Comparison of ENCODE assay signal across 18 cellular contexts in the genomic region with DNA sequence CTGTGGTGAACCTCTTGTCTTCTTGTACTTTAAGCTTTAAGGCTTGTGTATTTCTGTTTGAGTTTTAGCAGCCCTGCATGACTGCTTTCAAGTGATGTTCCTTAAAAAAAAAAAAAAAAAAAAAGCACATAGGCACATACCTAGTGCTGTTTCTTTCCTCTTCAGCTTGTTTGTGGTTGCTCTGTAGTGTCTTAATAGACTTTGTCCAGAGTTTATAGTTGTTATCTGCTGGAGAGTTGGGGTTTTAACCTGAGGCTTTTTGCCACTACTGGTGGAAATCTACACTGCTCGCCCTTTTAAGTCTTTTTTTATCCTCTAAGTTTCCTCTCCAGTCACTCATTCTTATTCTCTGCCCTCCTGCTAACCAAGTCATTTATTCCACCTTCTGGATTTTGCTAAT. TPM values are rescaled to one million over a fixed set of nuclear protein-coding genes. Genes with fewer than 3 reads are reported as not detected.
DNase-seq lines count a peak whose midpoint lies in the region; ATAC-seq, FAIRE-seq and TF ChIP-seq lines count a peak whose summit lies in the region.
"Had no signal": no experiment of that assay in that cellular context is flagged by ENCODE, and none has a peak within 500 bp of the region (broad histone marks: within the 10 kb centered on the region; RNA-seq: fewer than 3 reads in every experiment).

No MANE protein-coding gene starts in this region.

- H3K79me2 ChIP-seq in PC-9 (ENCODE audit: low read depth), result peaks cover 98% of the 10 kb centered on the region

- intact Hi-C loops in PC-9 (cut with micrococcal nuclease; ENCODE audit: unreplicated experiment), result no loop called here

- H3K4me2 ChIP-seq in PC-9, result 0 out of 2 replicates have a peak overlapping the region, but pooled peaks have one; percentile 23

- no peaks in the 10 kb centered on the region for H3K9me3 Mint-ChIP-seq in activated T-cell treated with anti-CD3 and anti-CD28 coated beads, Interleukin-2, amount 50 U/mL, for 4 hours
- peaks cover 6% of the 10 kb centered on the region for H3K9me3 Mint-ChIP-seq in glutamatergic neuron (ENCODE audit: unreplicated experiment)
- H3K9me3 Mint-ChIP-seq: activated T-cell treated with anti-CD3 and anti-CD28 coated beads, Interleukin-2, amount 50 U/mL, for 72 hours had no signal

- TF ChIP-seq POLR2A in GM12891 (IDR thresholded peaks at IDR 0.05; ENCODE audit: low read depth, low read length), result no peak

- POLR2A ChIA-PET in PC-9 (lab: Charles Lee; ENCODE audit: unreplicated experiment), result interaction anchor here (0.7 kb wide), 1 partner anchor 180 kb away, joined by 3 read pairs; no protein-coding TSS in a partner anchor

- H3K27ac Mint-ChIP-seq in glutamatergic neuron (ENCODE audit: unreplicated experiment), result peak overlapping the region; percentile 22
- H3K27ac Mint-ChIP-seq: activated T-cell treated with anti-CD3 and anti-CD28 coated beads, Interleukin-2, amount 50 U/mL, for 72 hours had no signal

- H3F3A ChIP-seq in PC-9 (ENCODE audit: insufficient read depth, low read depth), result peaks cover 79% of the 10 kb centered on the region

- no peak overlapping the region for H3K4me3 ChIP-seq in PC-9
- H3K4me3 ChIP-seq: ascending aorta, tibial artery had no signal

- H3K9me2 ChIP-seq in PC-9 (ENCODE audit: insufficient read depth), result no peaks in the 10 kb centered on the region

- peak overlapping the region; percentile 10; the same call in 1 of the 2 replicates for H3K27ac ChIP-seq in PC-9
- H3K27ac ChIP-seq: ascending aorta, tibial artery had no signal

- H3K4me3 Mint-ChIP-seq in activated T-cell treated with anti-CD3 and anti-CD28 coated beads, Interleukin-2, amount 50 U/mL, for 4 hours, result peak overlapping the region; percentile 42
- H3K4me3 Mint-ChIP-seq in glutamatergic neuron (ENCODE audit: unreplicated experiment), result no peak overlapping the region

- CTCF ChIA-PET in PC-9 (lab: Charles Lee), result no interaction called here

- H3K36me3 ChIP-seq in PC-9 (ENCODE audit: low read depth), result 0 out of 2 replicates have a peak, but pooled peaks cover 26% of the 10 kb centered on the region
- H3K36me3 ChIP-seq: ascending aorta, tibial artery had no signal

- H2AFZ ChIP-seq in PC-9, result no peak overlapping the region

- no peak for FAIRE-seq in GM12891 (lab: Jason Lieb, UNC)
- FAIRE-seq: HTR-8/SVneo had no signal

- peaks cover 88% of the 10 kb centered on the region for H3K4me1 Mint-ChIP-seq in activated T-cell treated with anti-CD3 and anti-CD28 coated beads, Interleukin-2, amount 50 U/mL, for 4 hours (ENCODE audit: low read depth)
- H3K4me1 Mint-ChIP-seq in glutamatergic neuron (ENCODE audit: low read depth, unreplicated experiment), result peaks cover 33% of the 10 kb centered on the region

- no TSS peak for BruUV-seq in PC-9 (replicated peaks; lab: Mats Ljungman, UMichigan)

- no peak for ATAC-seq in activated T-cell treated with anti-CD3 and anti-CD28 coated beads, Interleukin-2, amount 50 U/mL, for 4 hours
- ATAC-seq: activated CD4-positive, CD25-positive, alpha-beta regulatory T cell treated with anti-CD3 and anti-CD28 coated beads, Interleukin-2, amount 50 U/mL, for 24 hours; activated T-cell treated with anti-CD3 and anti-CD28 coated beads, Interleukin-2, amount 50 U/mL, for 72 hours had no signal

- TF ChIP-seq CTCF in PC-9 (conservative IDR thresholded peaks at IDR 0.05), result no peak
- no peak for TF ChIP-seq CTCF in glutamatergic neuron (IDR thresholded peaks at IDR 0.05; ENCODE audit: partially characterized antibody, unreplicated experiment)

- no peaks in the 10 kb centered on the region for H3K27me3 ChIP-seq in PC-9 (ENCODE audit: insufficient read depth, low read depth)
- H3K27me3 ChIP-seq: ascending aorta, tibial artery had no signal

- peaks cover 96% of the 10 kb centered on the region for H3K4me1 ChIP-seq in PC-9 (replicated peaks; ENCODE audit: insufficient read depth)

- no peak for DNase-seq in activated T-cell treated with anti-CD3 and anti-CD28 coated beads, Interleukin-2, amount 50 U/mL, for 4 hours
- DNase-seq in activated T-cell treated with anti-CD3 and anti-CD28 coated beads for 4 hours (no peak), PC-9 (no peak), glutamatergic neuron (no peak), renal cortical epithelial cell (ENCODE audit: low read depth) (peak; percentile 70), anterior cingulate cortex (lab: John Stamatoyannopoulos, UW) (no peak), GM12891 (ENCODE audit: insufficient read length, low spot score) (no peak), H4 (ENCODE audit: low spot score) (no peak)
- DNase-seq: activated T-cell treated with anti-CD3 and anti-CD28 coated beads, Interleukin-2, amount 50 U/mL, for 72 hours; Caco-2; cortex of kidney; head of caudate nucleus; MV-4-11; NCI-H82; tibial artery had no signal

- H3K27me3 Mint-ChIP-seq in activated T-cell treated with anti-CD3 and anti-CD28 coated beads, Interleukin-2, amount 50 U/mL, for 4 hours (ENCODE audit: low read depth), result no peaks in the 10 kb centered on the region
- peaks cover 4% of the 10 kb centered on the region for H3K27me3 Mint-ChIP-seq in glutamatergic neuron (ENCODE audit: unreplicated experiment)

- H3K36me3 Mint-ChIP-seq in activated T-cell treated with anti-CD3 and anti-CD28 coated beads, Interleukin-2, amount 50 U/mL, for 4 hours (ENCODE audit: insufficient read depth), result peaks cover 13% of the 10 kb centered on the region
- no peaks in the 10 kb centered on the region for H3K36me3 Mint-ChIP-seq in glutamatergic neuron (ENCODE audit: unreplicated experiment)

- H3K9me3 ChIP-seq in PC-9 (ENCODE audit: insufficient read depth, low read depth), result no peaks in the 10 kb centered on the region; the same call in 1 of the 2 replicates
- H3K9me3 ChIP-seq: ascending aorta, Caco-2, tibial artery had no signal

- H4K20me1 ChIP-seq in PC-9 (ENCODE audit: insufficient read depth), result peaks cover 20% of the 10 kb centered on the region

TF ChIP-seq in GM12891, 5 proteins besides CTCF, POLR2A, EP300 and RAD21:
- no peak for TF ChIP-seq TAF1 (IDR thresholded peaks at IDR 0.05; ENCODE audit: low read depth, low read length)
- TF ChIP-seq POU2F2 (IDR thresholded peaks at IDR 0.05; ENCODE audit: low read depth, low read length), result no peak
- no peak for TF ChIP-seq PAX5 (IDR thresholded peaks at IDR 0.05; ENCODE audit: insufficient read depth, low read length, severe bottlenecking)
- TF ChIP-seq SPI1 (IDR thresholded peaks at IDR 0.05; ENCODE audit: low read depth, low read length), result no peak
- no peak for TF ChIP-seq POLR2AphosphoS5 (IDR thresholded peaks at IDR 0.05; ENCODE audit: low read depth, low read length)

RNA-seq across cellular contexts. Expression of a gene that starts 34.5 kb away (rescaled TPM):
- 100 to 1,000 TPM; 200 to 228 (median 213) TPM for total RNA-seq in activated T-cell treated with anti-CD3 and anti-CD28 coated beads, Interleukin-2, amount 50 U/mL, for 4 hours
- total RNA-seq in PC-9 (2021), result 82.8 and 119 TPM in 2 replicates
- total RNA-seq in glutamatergic neuron (ENCODE audit: unreplicated experiment), result 108 TPM
- total RNA-seq in renal cortical epithelial cell, result 81.1 and 126 TPM in 2 replicates
- polyA plus RNA-seq in GM12891 (2012; ENCODE audit: low read depth, missing spikeins), result 46.8 TPM
- total RNA-seq in H4 (2014; rRNA removed; shearing (Covaris generic)), result 110 and 129 TPM in 2 replicates
